23 cellular contexts compared by ENCODE assay signal in the genomic region with DNA sequence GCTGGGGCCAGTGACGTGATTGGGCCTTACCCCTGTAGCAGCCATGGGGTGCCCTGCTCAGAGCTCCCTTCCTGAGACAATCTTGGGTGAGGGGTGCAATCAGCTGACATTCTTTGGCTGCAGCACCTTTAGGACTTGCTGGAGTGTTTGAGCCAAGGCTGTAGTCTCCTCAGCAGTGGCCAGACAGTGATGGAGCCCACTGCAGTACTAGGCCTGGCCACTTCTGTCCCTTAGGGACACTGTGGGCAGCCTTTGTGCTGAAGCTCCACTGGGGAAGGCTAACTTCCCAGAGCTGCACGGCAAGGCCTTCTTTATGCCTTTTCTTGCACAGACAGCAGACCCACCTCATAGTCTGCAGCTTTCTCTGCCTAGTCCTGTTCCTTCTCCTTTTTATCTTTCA.
"Had no signal": no experiment of that assay in that cellular context is flagged by ENCODE, and none has a peak within 500 bp of the region (broad histone marks: within the 10 kb centered on the region; RNA-seq: fewer than 3 reads in every experiment).

No MANE protein-coding gene starts in this region.

- H3K4me2 ChIP-seq: smooth muscle cell had no signal

- FAIRE-seq: endometrium had no signal

- H3K27ac ChIP-seq: body of pancreas, cardiac muscle cell, sigmoid colon, upper lobe of left lung, VCaP had no signal

- H3K9me3 ChIP-seq: body of pancreas, sigmoid colon, upper lobe of left lung had no signal

- H3K36me3 ChIP-seq: cardiac muscle cell, sigmoid colon, upper lobe of left lung had no signal

- ATAC-seq: activated CD8-positive, alpha-beta T cell treated with anti-CD3 and anti-CD28 coated beads, Interleukin-2, amount 10 ng/mL, durations not matched to agents 7 days and 5 days; body of pancreas; left lobe of liver; stimulated activated naive B cell treated with anti-CD40 and anti-IgM and Interleukin-4, amounts not matched to agents 10 μg/mL and 1 μg/mL and 100 μg/mL, for 72 hours had no signal

- H3K27me3 ChIP-seq: body of pancreas, cardiac muscle cell, sigmoid colon, upper lobe of left lung had no signal

- H3K4me3 ChIP-seq: body of pancreas, cardiac muscle cell, lung, sigmoid colon, smooth muscle cell, upper lobe of left lung had no signal

- DNase-seq: activated CD4-positive, alpha-beta T cell treated with anti-CD3 and anti-CD28 coated beads, Interleukin-2, amount 10 ng/mL, durations not matched to agents 7 days and 5 days; activated CD4-positive, CD25-positive, alpha-beta regulatory T cell treated with anti-CD3 and anti-CD28 coated beads, Interleukin-2, amount 50 U/mL, for 72 hours; activated CD8-positive, alpha-beta T cell treated with anti-CD3 and anti-CD28 coated beads, Interleukin-2, amount 10 ng/mL, durations not matched to agents 7 days and 5 days; activated gamma-delta T cell treated with Interleukin-2 at 50 U/mL for 16 hours; body of pancreas; cortex of kidney; effector CD4-positive, alpha-beta T cell; foreskin melanocyte; kidney; naive B cell; sigmoid colon; stimulated activated CD4-positive, alpha-beta T cell treated with anti-CD3 and anti-CD28 coated beads, Interleukin-15, amount 100 ng/mL, for 24 hours; stimulated activated CD4-positive, alpha-beta T cell treated with anti-CD3 and anti-CD28 coated beads, Interleukin-2, amount 100 ng/mL, for 48 hours; stimulated activated CD8-positive, alpha-beta memory T cell treated with anti-CD3 and anti-CD28 coated beads, Interleukin-4, amount 100 ng/mL, for 48 hours; stimulated activated naive B cell treated with anti-CD40 and anti-IgM and Interleukin-4, amounts not matched to agents 10 μg/mL and 1 μg/mL and 100 μg/mL, for 72 hours; T-helper 2 cell; upper lobe of left lung had no signal

- H3K4me1 ChIP-seq: body of pancreas, upper lobe of left lung had no signal
